Comparison of ENCODE assay signal across 1 cellular context in the genomic region with DNA sequence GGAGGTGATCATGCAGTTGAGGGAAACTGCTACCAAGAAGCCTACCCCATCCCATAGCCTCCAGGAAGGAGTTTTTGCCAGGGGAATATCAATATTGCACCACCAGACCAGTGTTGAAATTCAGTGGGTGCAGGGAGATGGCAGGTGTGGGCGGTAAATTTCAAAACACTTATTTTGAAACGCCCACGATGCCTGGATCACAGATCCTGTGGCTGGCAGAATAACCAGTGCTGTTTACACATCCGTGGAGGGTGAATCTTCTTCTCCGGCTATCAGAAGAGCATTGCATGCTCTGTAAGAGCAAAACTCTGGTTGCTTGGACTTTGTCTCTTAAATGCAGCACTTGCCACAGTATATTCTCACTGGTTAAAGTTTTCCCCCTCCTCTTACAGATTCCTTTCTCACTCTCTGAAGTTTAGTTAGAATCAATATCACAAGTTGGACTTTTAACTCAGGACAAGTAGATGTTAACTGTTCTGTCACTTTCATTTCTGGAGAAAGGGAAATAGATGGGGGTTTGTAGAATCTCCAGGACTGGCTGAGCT.
A peak's percentile ranks its signal among the peaks of the same experiment; 100 is the strongest.
TF ChIP-seq lines count a peak whose summit lies in the region.

No MANE protein-coding gene starts in this region.

TF ChIP-seq in HepG2, 621 proteins besides CTCF, POLR2A, EP300 and RAD21 (continued from another document and continues in another):
- TF ChIP-seq FOXJ3 (CRISPR knock-in tag; IDR thresholded peaks at IDR 0.05; ENCODE audit: borderline replicate concordance): peak; percentile 98
- TF ChIP-seq, protein P1, sequence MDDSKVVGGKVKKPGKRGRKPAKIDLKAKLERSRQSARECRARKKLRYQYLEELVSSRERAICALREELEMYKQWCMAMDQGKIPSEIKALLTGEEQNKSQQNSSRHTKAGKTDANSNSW (CRISPR knock-in tag; IDR thresholded peaks at IDR 0.05; ENCODE audit: borderline replicate concordance): no peak
- 0 out of 2 replicates have a peak, but pooled peaks have one; percentile 27 for TF ChIP-seq NFYB (CRISPR knock-in tag; IDR thresholded peaks at IDR 0.05)
- TF ChIP-seq ZNF562 (CRISPR knock-in tag; IDR thresholded peaks at IDR 0.05; ENCODE audit: borderline replicate concordance): 0 out of 2 replicates have a peak, but pooled peaks have one; percentile 58
- peak; percentile 93 for TF ChIP-seq PITX1 (CRISPR knock-in tag; IDR thresholded peaks at IDR 0.05)
- peak; percentile 79 for TF ChIP-seq PPARG (CRISPR knock-in tag; conservative IDR thresholded peaks at IDR 0.05)
- no peak for TF ChIP-seq ZSCAN30 (CRISPR knock-in tag; IDR thresholded peaks at IDR 0.05)
- TF ChIP-seq, protein P2, sequence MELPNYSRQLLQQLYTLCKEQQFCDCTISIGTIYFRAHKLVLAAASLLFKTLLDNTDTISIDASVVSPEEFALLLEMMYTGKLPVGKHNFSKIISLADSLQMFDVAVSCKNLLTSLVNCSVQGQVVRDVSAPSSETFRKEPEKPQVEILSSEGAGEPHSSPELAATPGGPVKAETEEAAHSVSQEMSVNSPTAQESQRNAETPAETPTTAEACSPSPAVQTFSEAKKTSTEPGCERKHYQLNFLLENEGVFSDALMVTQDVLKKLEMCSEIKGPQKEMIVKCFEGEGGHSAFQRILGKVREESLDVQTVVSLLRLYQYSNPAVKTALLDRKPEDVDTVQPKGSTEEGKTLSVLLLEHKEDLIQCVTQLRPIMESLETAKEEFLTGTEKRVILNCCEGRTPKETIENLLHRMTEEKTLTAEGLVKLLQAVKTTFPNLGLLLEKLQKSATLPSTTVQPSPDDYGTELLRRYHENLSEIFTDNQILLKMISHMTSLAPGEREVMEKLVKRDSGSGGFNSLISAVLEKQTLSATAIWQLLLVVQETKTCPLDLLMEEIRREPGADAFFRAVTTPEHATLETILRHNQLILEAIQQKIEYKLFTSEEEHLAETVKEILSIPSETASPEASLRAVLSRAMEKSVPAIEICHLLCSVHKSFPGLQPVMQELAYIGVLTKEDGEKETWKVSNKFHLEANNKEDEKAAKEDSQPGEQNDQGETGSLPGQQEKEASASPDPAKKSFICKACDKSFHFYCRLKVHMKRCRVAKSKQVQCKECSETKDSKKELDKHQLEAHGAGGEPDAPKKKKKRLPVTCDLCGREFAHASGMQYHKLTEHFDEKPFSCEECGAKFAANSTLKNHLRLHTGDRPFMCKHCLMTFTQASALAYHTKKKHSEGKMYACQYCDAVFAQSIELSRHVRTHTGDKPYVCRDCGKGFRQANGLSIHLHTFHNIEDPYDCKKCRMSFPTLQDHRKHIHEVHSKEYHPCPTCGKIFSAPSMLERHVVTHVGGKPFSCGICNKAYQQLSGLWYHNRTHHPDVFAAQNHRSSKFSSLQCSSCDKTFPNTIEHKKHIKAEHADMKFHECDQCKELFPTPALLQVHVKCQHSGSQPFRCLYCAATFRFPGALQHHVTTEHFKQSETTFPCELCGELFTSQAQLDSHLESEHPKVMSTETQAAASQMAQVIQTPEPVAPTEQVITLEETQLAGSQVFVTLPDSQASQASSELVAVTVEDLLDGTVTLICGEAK (IDR thresholded peaks at IDR 0.05): no peak
- TF ChIP-seq, protein P2 (CRISPR knock-in tag; IDR thresholded peaks at IDR 0.05): peak; percentile 80; the same call in 1 of the 2 replicates
- peak; percentile 72 for TF ChIP-seq TBL1XR1 (IDR thresholded peaks at IDR 0.05; ENCODE audit: borderline replicate concordance, low read length, partially characterized antibody)
- TF ChIP-seq REPIN1 (CRISPR knock-in tag; IDR thresholded peaks at IDR 0.05; ENCODE audit: borderline replicate concordance, low read depth): peak; percentile 97
- TF ChIP-seq HDAC1 (CRISPR knock-in tag; IDR thresholded peaks at IDR 0.05): peak; percentile 90
- TF ChIP-seq KAT2B (IDR thresholded peaks at IDR 0.05; ENCODE audit: borderline replicate concordance, low read depth, low read length): no peak
- TF ChIP-seq POGZ (CRISPR knock-in tag; IDR thresholded peaks at IDR 0.05): peak; percentile 58
- no peak for TF ChIP-seq HCFC1 (IDR thresholded peaks at IDR 0.05; ENCODE audit: low read depth, low read length)
- peak; percentile 95; the same call in 1 of the 2 replicates for TF ChIP-seq ZNF292 (CRISPR knock-in tag; IDR thresholded peaks at IDR 0.05; ENCODE audit: borderline replicate concordance, low read depth)
- TF ChIP-seq ZNF234 (CRISPR knock-in tag; conservative IDR thresholded peaks at IDR 0.05): no peak
- TF ChIP-seq ZFP90 (CRISPR knock-in tag; IDR thresholded peaks at IDR 0.05; ENCODE audit: borderline replicate concordance): no peak
- no peak for TF ChIP-seq PCBP2 (optimal IDR thresholded peaks at IDR 0.05; ENCODE audit: low read depth, low read length, poor library complexity, severe bottlenecking)
- TF ChIP-seq, protein P3, sequence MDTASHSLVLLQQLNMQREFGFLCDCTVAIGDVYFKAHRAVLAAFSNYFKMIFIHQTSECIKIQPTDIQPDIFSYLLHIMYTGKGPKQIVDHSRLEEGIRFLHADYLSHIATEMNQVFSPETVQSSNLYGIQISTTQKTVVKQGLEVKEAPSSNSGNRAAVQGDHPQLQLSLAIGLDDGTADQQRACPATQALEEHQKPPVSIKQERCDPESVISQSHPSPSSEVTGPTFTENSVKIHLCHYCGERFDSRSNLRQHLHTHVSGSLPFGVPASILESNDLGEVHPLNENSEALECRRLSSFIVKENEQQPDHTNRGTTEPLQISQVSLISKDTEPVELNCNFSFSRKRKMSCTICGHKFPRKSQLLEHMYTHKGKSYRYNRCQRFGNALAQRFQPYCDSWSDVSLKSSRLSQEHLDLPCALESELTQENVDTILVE (CRISPR knock-in tag; IDR thresholded peaks at IDR 0.05): peak; percentile 59
- TF ChIP-seq ZNF660 (CRISPR knock-in tag; IDR thresholded peaks at IDR 0.05; ENCODE audit: borderline replicate concordance, low read depth): no peak
- no peak for TF ChIP-seq ZNF451 (CRISPR knock-in tag; IDR thresholded peaks at IDR 0.05)
- TF ChIP-seq DNMT1 (CRISPR knock-in tag; IDR thresholded peaks at IDR 0.05): no peak
- TF ChIP-seq, protein P4, sequence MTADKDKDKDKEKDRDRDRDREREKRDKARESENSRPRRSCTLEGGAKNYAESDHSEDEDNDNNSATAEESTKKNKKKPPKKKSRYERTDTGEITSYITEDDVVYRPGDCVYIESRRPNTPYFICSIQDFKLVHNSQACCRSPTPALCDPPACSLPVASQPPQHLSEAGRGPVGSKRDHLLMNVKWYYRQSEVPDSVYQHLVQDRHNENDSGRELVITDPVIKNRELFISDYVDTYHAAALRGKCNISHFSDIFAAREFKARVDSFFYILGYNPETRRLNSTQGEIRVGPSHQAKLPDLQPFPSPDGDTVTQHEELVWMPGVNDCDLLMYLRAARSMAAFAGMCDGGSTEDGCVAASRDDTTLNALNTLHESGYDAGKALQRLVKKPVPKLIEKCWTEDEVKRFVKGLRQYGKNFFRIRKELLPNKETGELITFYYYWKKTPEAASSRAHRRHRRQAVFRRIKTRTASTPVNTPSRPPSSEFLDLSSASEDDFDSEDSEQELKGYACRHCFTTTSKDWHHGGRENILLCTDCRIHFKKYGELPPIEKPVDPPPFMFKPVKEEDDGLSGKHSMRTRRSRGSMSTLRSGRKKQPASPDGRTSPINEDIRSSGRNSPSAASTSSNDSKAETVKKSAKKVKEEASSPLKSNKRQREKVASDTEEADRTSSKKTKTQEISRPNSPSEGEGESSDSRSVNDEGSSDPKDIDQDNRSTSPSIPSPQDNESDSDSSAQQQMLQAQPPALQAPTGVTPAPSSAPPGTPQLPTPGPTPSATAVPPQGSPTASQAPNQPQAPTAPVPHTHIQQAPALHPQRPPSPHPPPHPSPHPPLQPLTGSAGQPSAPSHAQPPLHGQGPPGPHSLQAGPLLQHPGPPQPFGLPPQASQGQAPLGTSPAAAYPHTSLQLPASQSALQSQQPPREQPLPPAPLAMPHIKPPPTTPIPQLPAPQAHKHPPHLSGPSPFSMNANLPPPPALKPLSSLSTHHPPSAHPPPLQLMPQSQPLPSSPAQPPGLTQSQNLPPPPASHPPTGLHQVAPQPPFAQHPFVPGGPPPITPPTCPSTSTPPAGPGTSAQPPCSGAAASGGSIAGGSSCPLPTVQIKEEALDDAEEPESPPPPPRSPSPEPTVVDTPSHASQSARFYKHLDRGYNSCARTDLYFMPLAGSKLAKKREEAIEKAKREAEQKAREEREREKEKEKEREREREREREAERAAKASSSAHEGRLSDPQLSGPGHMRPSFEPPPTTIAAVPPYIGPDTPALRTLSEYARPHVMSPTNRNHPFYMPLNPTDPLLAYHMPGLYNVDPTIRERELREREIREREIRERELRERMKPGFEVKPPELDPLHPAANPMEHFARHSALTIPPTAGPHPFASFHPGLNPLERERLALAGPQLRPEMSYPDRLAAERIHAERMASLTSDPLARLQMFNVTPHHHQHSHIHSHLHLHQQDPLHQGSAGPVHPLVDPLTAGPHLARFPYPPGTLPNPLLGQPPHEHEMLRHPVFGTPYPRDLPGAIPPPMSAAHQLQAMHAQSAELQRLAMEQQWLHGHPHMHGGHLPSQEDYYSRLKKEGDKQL (CRISPR knock-in tag; IDR thresholded peaks at IDR 0.05; ENCODE audit: low read depth): peak; percentile 76
- peak; percentile 66; the same call in 1 of the 2 replicates for TF ChIP-seq SPEN (CRISPR knock-in tag; IDR thresholded peaks at IDR 0.05; ENCODE audit: low read depth)
- TF ChIP-seq ZNF777 (CRISPR knock-in tag; IDR thresholded peaks at IDR 0.05): no peak
- TF ChIP-seq ZNF782 (CRISPR knock-in tag; IDR thresholded peaks at IDR 0.05; ENCODE audit: borderline replicate concordance): no peak
- peak; percentile 55; the same call in 1 of the 2 replicates for TF ChIP-seq ZNF350 (CRISPR knock-in tag; IDR thresholded peaks at IDR 0.05; ENCODE audit: borderline replicate concordance, low read depth)
- TF ChIP-seq, protein P5, sequence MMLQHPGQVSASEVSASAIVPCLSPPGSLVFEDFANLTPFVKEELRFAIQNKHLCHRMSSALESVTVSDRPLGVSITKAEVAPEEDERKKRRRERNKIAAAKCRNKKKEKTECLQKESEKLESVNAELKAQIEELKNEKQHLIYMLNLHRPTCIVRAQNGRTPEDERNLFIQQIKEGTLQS (CRISPR knock-in tag; IDR thresholded peaks at IDR 0.05): peak; percentile 74; the same call in 1 of the 2 replicates
- TF ChIP-seq, protein P6, sequence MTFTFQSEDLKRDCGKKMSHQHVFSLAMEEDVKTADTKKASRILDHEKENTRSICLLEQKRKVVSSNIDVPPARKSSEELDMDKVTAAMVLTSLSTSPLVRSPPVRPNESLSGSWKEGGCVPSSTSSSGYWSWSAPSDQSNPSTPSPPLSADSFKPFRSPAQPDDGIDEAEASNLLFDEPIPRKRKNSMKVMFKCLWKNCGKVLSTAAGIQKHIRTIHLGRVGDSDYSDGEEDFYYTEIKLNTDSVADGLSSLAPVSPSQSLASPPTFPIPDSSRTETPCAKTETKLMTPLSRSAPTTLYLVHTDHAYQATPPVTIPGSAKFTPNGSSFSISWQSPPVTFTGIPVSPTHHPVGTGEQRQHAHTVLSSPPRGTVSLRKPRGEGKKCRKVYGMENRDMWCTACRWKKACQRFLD (CRISPR knock-in tag; IDR thresholded peaks at IDR 0.05; ENCODE audit: borderline replicate concordance): peak; percentile 35; the same call in 1 of the 2 replicates
- TF ChIP-seq TGIF2 (CRISPR knock-in tag; IDR thresholded peaks at IDR 0.05): peak; percentile 77
- peak; percentile 61; the same call in 1 of the 2 replicates for TF ChIP-seq TAF1 (CRISPR knock-in tag; IDR thresholded peaks at IDR 0.05)
- TF ChIP-seq ZSCAN12 (CRISPR knock-in tag; IDR thresholded peaks at IDR 0.05): no peak
- TF ChIP-seq, protein P7, sequence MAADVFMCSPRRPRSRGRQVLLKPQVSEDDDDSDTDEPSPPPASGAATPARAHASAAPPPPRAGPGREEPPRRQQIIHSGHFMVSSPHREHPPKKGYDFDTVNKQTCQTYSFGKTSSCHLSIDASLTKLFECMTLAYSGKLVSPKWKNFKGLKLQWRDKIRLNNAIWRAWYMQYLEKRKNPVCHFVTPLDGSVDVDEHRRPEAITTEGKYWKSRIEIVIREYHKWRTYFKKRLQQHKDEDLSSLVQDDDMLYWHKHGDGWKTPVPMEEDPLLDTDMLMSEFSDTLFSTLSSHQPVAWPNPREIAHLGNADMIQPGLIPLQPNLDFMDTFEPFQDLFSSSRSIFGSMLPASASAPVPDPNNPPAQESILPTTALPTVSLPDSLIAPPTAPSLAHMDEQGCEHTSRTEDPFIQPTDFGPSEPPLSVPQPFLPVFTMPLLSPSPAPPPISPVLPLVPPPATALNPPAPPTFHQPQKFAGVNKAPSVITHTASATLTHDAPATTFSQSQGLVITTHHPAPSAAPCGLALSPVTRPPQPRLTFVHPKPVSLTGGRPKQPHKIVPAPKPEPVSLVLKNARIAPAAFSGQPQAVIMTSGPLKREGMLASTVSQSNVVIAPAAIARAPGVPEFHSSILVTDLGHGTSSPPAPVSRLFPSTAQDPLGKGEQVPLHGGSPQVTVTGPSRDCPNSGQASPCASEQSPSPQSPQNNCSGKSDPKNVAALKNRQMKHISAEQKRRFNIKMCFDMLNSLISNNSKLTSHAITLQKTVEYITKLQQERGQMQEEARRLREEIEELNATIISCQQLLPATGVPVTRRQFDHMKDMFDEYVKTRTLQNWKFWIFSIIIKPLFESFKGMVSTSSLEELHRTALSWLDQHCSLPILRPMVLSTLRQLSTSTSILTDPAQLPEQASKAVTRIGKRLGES (CRISPR knock-in tag; IDR thresholded peaks at IDR 0.05; ENCODE audit: borderline replicate concordance): peak; percentile 65; the same call in 1 of the 2 replicates
- TF ChIP-seq KDM3A (CRISPR knock-in tag; IDR thresholded peaks at IDR 0.05; ENCODE audit: low read depth): peak; percentile 79
- TF ChIP-seq ISL2 (CRISPR knock-in tag; IDR thresholded peaks at IDR 0.05): peak; percentile 95
- peak; percentile 74 for TF ChIP-seq ZBTB38 (CRISPR knock-in tag; IDR thresholded peaks at IDR 0.05)
- peak; percentile 99 for TF ChIP-seq ZNF775 (CRISPR knock-in tag; IDR thresholded peaks at IDR 0.05; ENCODE audit: borderline replicate concordance)
- no peak for TF ChIP-seq KLF13 (CRISPR knock-in tag; IDR thresholded peaks at IDR 0.05)
- peak; percentile 78; the same call in 1 of the 2 replicates for TF ChIP-seq HOXD1 (CRISPR knock-in tag; IDR thresholded peaks at IDR 0.05)
